Comparison of ENCODE assay signal across 8 cellular contexts in genomic region chr13:71864981-71865857, GRCh38. TPM values are rescaled to one million over a fixed set of nuclear protein-coding genes. Genes with fewer than 3 reads are reported as not detected.
DNase-seq lines count a peak whose midpoint lies in the region; ATAC-seq and TF ChIP-seq lines count a peak whose summit lies in the region.

No MANE protein-coding gene starts in this region.

- no peak for TF ChIP-seq POLR2A in suprapubic skin (IDR thresholded peaks at IDR 0.05)

- H3K36me3 ChIP-seq in suprapubic skin = no peaks in the 10 kb centered on the region

- H3K4me3 ChIP-seq in GM12875 (ENCODE audit: low read depth, low read length) = peak overlapping the region; percentile 39
- peak overlapping the region; percentile 62 for H3K4me3 ChIP-seq in suprapubic skin

- TF ChIP-seq CTCF in GM12875 (IDR thresholded peaks at IDR 0.05; ENCODE audit: borderline replicate concordance, insufficient read depth, low read depth, low read length) = no peak
- TF ChIP-seq CTCF in suprapubic skin (IDR thresholded peaks at IDR 0.05) = no peak

- H3K9me3 ChIP-seq in suprapubic skin = no peaks in the 10 kb centered on the region

- H3K27ac ChIP-seq in caudate nucleus (ENCODE audit: low read depth, low read length) = peak overlapping the region; percentile 80
- H3K27ac ChIP-seq in suprapubic skin = peak overlapping the region; percentile 59

- no peak for TF ChIP-seq EP300 in suprapubic skin (IDR thresholded peaks at IDR 0.05)

- ATAC-seq in left lobe of liver (peak; percentile 12), HG03354 (IDR thresholded peaks at IDR 0.05; ENCODE audit: poor library complexity, severe bottlenecking, unreplicated experiment) (no peak)

- H3K4me1 ChIP-seq in suprapubic skin = peaks cover 34% of the 10 kb centered on the region

- H3K27me3 ChIP-seq in suprapubic skin = peaks cover 65% of the 10 kb centered on the region

- under 1% methylated on average over 34 of the region's 86 CpGs for WGBS in suprapubic skin

- DNase-seq in NCI-H345 (lab: John Stamatoyannopoulos, UW) (peak; percentile 56), caudate nucleus (lab: John Stamatoyannopoulos, UW) (peak in 26 of 61 donors; percentile 2 to 64 (median 46)), left lobe of liver (ENCODE audit: low spot score) (peak; percentile 46), suprapubic skin (ENCODE audit: low spot score in 2 of 2) (peak; percentile 54 to 73), MV-4-11 (lab: John Stamatoyannopoulos, UW) (no peak)
- no peak for DNase-seq in activated CD4-positive, CD25-positive, alpha-beta regulatory T cell treated with anti-CD3 and anti-CD28 coated beads, Interleukin-2, amount 50 U/mL, for 72 hours

RNA-seq across cellular contexts. Expression of gene DACH1, which starts 1.8 kb away (rescaled TPM):
- 1.2 TPM for total RNA-seq in left lobe of liver
- total RNA-seq in suprapubic skin = 1 to 10 TPM; 1.0 to 6.3 (median 2.4) TPM

Comparison
In these comparisons a context has a peak if more than half of its experiments do, and no peak if none do; other contexts are left out.
1. DNase-seq: peak in NCI-H345 (single experiment), left lobe of liver (single experiment) and suprapubic skin (2 of 2); none in activated CD4-positive, CD25-positive, alpha-beta regulatory T cell treated with anti-CD3 and anti-CD28 coated beads, Interleukin-2, amount 50 U/mL, for 72 hours (single experiment) and MV-4-11 (single experiment).